ENCODE assay signal across 8 cellular contexts in genomic region chr16:15650019-15650697, GRCh38. TPM values are rescaled to one million over a fixed set of nuclear protein-coding genes. Genes with fewer than 3 reads are reported as not detected.
DNase-seq lines count a peak whose midpoint lies in the region; ATAC-seq and TF ChIP-seq lines count a peak whose summit lies in the region.

NDE1 (plus strand) TSS chr16:15650245; CDS start chr16:15664779, 14,534 bp downstream.

- peak within 1 kb of the TSS; percentile 88 for H3K4me3 Mint-ChIP-seq in Calu3 (ENCODE audit: low read depth, unreplicated experiment)

- intact Hi-C loops in Calu3 (cut with micrococcal nuclease; ENCODE audit: unreplicated experiment), result no loop called here
- intact Hi-C loops in mucosa of descending colon (cut with DNase I, micrococcal nuclease), result no loop called here

- peak within 1 kb of the TSS; percentile 93 for H3K27ac Mint-ChIP-seq in Calu3 (ENCODE audit: unreplicated experiment)

- H3K9ac ChIP-seq in OCI-LY3 (ENCODE audit: low read length), result peak within 1 kb of the TSS; percentile 92

- H3K4me2 ChIP-seq in OCI-LY3 (ENCODE audit: low read length), result peak within 1 kb of the TSS; percentile 92

- ATAC-seq in GM21367 (IDR thresholded peaks at IDR 0.05; ENCODE audit: unreplicated experiment) (peak; percentile 54), mucosa of descending colon (peak; percentile 99)

- H2AFZ ChIP-seq in OCI-LY3 (ENCODE audit: low read depth, low read length), result peak within 1 kb of the TSS; percentile 89; the same call in 1 of the 2 replicates

- peak; percentile 93 for DNase-seq in Calu3
- peak in 74 of 76 experiments; percentile 9 to 88 (median 76) for DNase-seq in HUDEP-2 (lab: John Stamatoyannopoulos, UW; ENCODE audit: unreplicated experiment in 76 of 76)
- peak; percentile 82 for DNase-seq in activated T-cell treated with anti-CD3 and anti-CD28 coated beads for 24 hours (ENCODE audit: low read depth)
- no peak for DNase-seq in epithelial cell of prostate (ENCODE audit: low read depth, low spot score)
- DNase-seq in mucosa of descending colon, result peak; percentile 93 to 95 (median 94)
- DNase-seq in stimulated activated CD8-positive, alpha-beta memory T cell treated with anti-CD3 and anti-CD28 coated beads, Interleukin-2, amount 100 ng/mL, for 48 hours (ENCODE audit: low read depth in 2 of 2), result peak; percentile 87 to 88

- CTCF ChIA-PET in Calu3 (lab: Charles Lee), result no interaction called here

- H3K36me3 Mint-ChIP-seq in Calu3 (ENCODE audit: insufficient read depth, unreplicated experiment), result peaks cover 34% of the 10 kb centered on the region

- H3K9me3 Mint-ChIP-seq in Calu3 (ENCODE audit: low read depth, unreplicated experiment), result no peaks in the 10 kb centered on the region

- BruUV-seq in Calu3 (replicated peaks; lab: Mats Ljungman, UMichigan), result no TSS peak

- H3K4me1 Mint-ChIP-seq in Calu3 (ENCODE audit: low read depth, unreplicated experiment), result peaks cover 13% of the 10 kb centered on the region

- no peak for TF ChIP-seq CTCF in Calu3 (IDR thresholded peaks at IDR 0.05; ENCODE audit: unreplicated experiment)
- no peak for TF ChIP-seq CTCF in OCI-LY3 (IDR thresholded peaks at IDR 0.05; ENCODE audit: low read depth, low read length)
- no peak for TF ChIP-seq CTCF in mucosa of descending colon (IDR thresholded peaks at IDR 0.05)

- H3K9me3 ChIP-seq in OCI-LY3 (ENCODE audit: insufficient read depth, low read length), result no peaks in the 10 kb centered on the region
- H3K9me3 ChIP-seq in mucosa of descending colon, result no peaks in the 10 kb centered on the region

- H3K27me3 ChIP-seq in OCI-LY3 (ENCODE audit: low read depth, low read length), result no peaks in the 10 kb centered on the region

- H4K20me1 ChIP-seq in OCI-LY3 (ENCODE audit: insufficient read depth, low read length), result peaks cover 31% of the 10 kb centered on the region

- H3K36me3 ChIP-seq in OCI-LY3 (replicated peaks; ENCODE audit: low read depth, low read length) (peaks cover 24% of the 10 kb centered on the region), mucosa of descending colon (ENCODE audit: low read depth) (no peaks in the 10 kb centered on the region)

- H3K79me2 ChIP-seq in OCI-LY3 (ENCODE audit: low read length), result peaks cover 57% of the 10 kb centered on the region

- H3K27ac ChIP-seq in OCI-LY3 (ENCODE audit: low read length) (peak within 1 kb of the TSS; percentile 69), epithelial cell of prostate (peak within 1 kb of the TSS; percentile 99)

- H3K4me3 ChIP-seq in OCI-LY3 (ENCODE audit: low read length), result peak within 1 kb of the TSS; percentile 96
- peak within 1 kb of the TSS; percentile 87 for H3K4me3 ChIP-seq in mucosa of descending colon

- no peaks in the 10 kb centered on the region for H3K27me3 Mint-ChIP-seq in Calu3 (ENCODE audit: unreplicated experiment)

- H3K4me1 ChIP-seq in OCI-LY3 (ENCODE audit: low read length) (peaks cover 44% of the 10 kb centered on the region), mucosa of descending colon (ENCODE audit: low read depth) (peaks cover 15% of the 10 kb centered on the region)

RNA-seq across cellular contexts. Expression of gene NDE1, which starts in this region (rescaled TPM):
- total RNA-seq in Calu3 (2022) (66.0 and 71.1 TPM in 2 replicates), mucosa of descending colon (10 to 100 TPM; 27.2 to 46.6 (median 33.9) TPM)
